In genomic region chr16:47359478-47359877, GRCh38 we compare ENCODE assay signal across 17 cellular contexts.
"Had no signal": no experiment of that assay in that cellular context is flagged by ENCODE, and none has a peak within 500 bp of the region (broad histone marks: within the 10 kb centered on the region; RNA-seq: fewer than 3 reads in every experiment).

No MANE protein-coding gene starts in this region.

- FAIRE-seq: endometrium, TTC549 had no signal

- ATAC-seq: activated T-cell treated with anti-CD3 and anti-CD28 coated beads, Interleukin-2, amount 50 U/mL, for 72 hours; esophagus mucosa; sciatic nerve; stimulated activated naive CD8-positive, alpha-beta T cell treated with anti-CD3 and anti-CD28 coated beads, Interleukin-15, amount 100 ng/mL, for 72 hours; upper lobe of right lung had no signal

- H3K4me3 Mint-ChIP-seq: activated B cell treated with CpG ODN at 0.5 μM for 24 hours; activated naive CD8-positive, alpha-beta T cell; activated T-cell treated with anti-CD3 and anti-CD28 coated beads, Interleukin-2, amount 50 U/mL, for 72 hours; brain; nephron progenitor cell; stimulated activated naive CD8-positive, alpha-beta T cell treated with anti-CD3 and anti-CD28 coated beads, Interleukin-15, amount 100 ng/mL, for 72 hours had no signal

- H3K4me1 Mint-ChIP-seq: activated B cell treated with CpG ODN at 0.5 μM for 24 hours, nephron progenitor cell had no signal

- H3K27ac Mint-ChIP-seq: activated B cell treated with CpG ODN at 0.5 μM for 24 hours; activated naive CD8-positive, alpha-beta T cell; activated T-cell treated with anti-CD3 and anti-CD28 coated beads, Interleukin-2, amount 50 U/mL, for 72 hours; nephron progenitor cell; stimulated activated naive CD8-positive, alpha-beta T cell treated with anti-CD3 and anti-CD28 coated beads, Interleukin-15, amount 100 ng/mL, for 72 hours had no signal

- DNase-seq: activated B cell treated with CpG ODN at 0.5 μM for 24 hours; activated CD4-positive, alpha-beta T cell treated with anti-CD3 and anti-CD28 coated beads for 48 hours; activated CD8-positive, alpha-beta memory T cell treated with anti-CD3 and anti-CD28 coated beads, Interleukin-2, amount 50 U/mL, for 48 hours; activated gamma-delta T cell treated with Interleukin-2 at 50 U/mL for 16 hours; activated T-cell treated with anti-CD3 and anti-CD28 coated beads, Interleukin-2, amount 50 U/mL, for 72 hours; amniotic stem cell; nephron progenitor cell; spleen; stimulated activated naive CD8-positive, alpha-beta T cell treated with anti-CD3 and anti-CD28 coated beads, Interleukin-15, amount 100 ng/mL, for 72 hours; testis; upper lobe of right lung had no signal

- H3K9me3 ChIP-seq: testis, upper lobe of right lung had no signal

- H3K27me3 Mint-ChIP-seq: activated B cell treated with CpG ODN at 0.5 μM for 24 hours; activated naive CD8-positive, alpha-beta T cell; brain; stimulated activated naive CD8-positive, alpha-beta T cell treated with anti-CD3 and anti-CD28 coated beads, Interleukin-15, amount 100 ng/mL, for 72 hours had no signal

- H3K4me1 ChIP-seq: spleen, testis, upper lobe of right lung had no signal

- H3K36me3 ChIP-seq: upper lobe of right lung had no signal

- H3K27ac ChIP-seq: spleen, testis, upper lobe of right lung had no signal

- H3K27me3 ChIP-seq: spleen, testis, upper lobe of right lung had no signal

- H3K4me3 ChIP-seq: spleen, testis, upper lobe of right lung had no signal
